Comparison of ENCODE assay signal across 1 cellular context in the genomic region with DNA sequence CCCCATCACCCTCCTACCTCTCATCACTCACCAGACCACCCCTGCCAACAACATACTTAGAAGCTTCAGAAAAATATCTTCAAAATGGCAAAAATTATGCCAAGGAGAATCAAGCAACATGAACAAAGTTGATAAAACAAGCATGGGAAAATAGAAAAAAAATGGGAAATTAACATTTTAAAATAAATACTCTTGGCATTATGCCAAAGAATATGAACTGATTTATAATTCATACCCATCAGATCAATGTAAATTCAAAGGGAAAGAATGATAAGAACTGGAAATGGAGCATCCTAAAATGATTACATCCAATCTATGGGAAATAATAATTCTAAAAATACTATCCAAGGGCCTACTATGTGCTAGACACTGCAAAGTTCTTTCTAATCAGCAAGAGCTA.
A peak's percentile ranks its signal among the peaks of the same experiment; 100 is the strongest.
TF ChIP-seq lines count a peak whose summit lies in the region.

No MANE protein-coding gene starts in this region.

TF ChIP-seq in K562, 482 proteins besides CTCF, POLR2A, EP300 and RAD21:
- no peak for TF ChIP-seq SP2 (IDR thresholded peaks at IDR 0.05; ENCODE audit: extremely low read depth, low read depth, low read length, poor library complexity, severe bottlenecking)
- TF ChIP-seq, protein P1, sequence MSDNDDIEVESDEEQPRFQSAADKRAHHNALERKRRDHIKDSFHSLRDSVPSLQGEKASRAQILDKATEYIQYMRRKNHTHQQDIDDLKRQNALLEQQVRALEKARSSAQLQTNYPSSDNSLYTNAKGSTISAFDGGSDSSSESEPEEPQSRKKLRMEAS (CRISPR knock-in tag; IDR thresholded peaks at IDR 0.05) = no peak
- peak; percentile 97 for TF ChIP-seq NFIC (IDR thresholded peaks at IDR 0.05)
- peak; percentile 92 for TF ChIP-seq NFIX (CRISPR knock-in tag; IDR thresholded peaks at IDR 0.05; ENCODE audit: low read depth)
- no peak for TF ChIP-seq RHOXF2B (CRISPR knock-in tag; conservative IDR thresholded peaks at IDR 0.05)
- peak; percentile 78; the same call in 1 of the 2 replicates for TF ChIP-seq ZKSCAN1 (IDR thresholded peaks at IDR 0.05; ENCODE audit: low read depth, low read length)
TF ChIP-seq in K562: peak in this region for 3.
